In the genomic region with DNA sequence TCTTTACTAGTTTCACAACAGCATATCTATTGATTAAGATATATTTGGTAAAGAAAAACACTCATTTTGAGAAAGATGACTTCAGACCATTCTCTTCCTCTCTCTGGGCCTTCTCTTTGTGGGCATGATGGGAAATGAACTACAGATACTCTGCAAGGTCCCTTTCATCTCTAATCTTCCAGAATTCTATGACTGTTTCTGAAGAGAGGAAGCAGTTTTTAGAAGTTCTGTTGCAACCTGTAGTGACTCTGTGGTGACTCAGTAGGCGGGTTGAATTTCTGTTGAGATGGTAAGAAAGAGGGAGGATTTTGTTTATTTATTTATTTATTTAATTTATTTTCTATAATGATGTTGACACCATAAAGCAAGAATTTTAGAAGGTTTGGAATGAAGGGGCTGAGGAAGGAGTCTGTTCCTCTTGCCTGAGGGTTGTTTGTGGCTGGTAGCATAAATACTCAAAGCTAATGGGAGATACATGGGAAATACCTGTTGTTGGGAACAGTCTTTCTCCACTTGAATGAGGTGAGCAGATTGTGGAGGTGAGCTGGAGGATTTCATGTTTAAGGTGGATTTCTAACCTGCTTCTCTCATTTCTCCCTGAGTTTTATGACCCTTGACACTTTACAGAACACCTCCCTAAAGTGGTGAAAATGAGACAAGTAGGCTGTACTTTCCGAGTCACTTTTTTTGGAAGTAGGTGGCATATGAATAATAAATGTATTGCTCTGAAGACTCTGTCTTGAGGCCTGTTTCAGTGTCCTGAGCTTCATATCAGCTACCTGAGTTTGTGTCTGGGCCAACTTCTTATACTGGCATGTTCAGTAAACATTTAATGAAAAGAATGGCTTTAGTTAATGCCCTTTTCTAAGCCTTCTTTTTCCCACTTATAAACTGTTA, we compare ENCODE assay signal across 10 cellular contexts. TPM values are rescaled to one million over a fixed set of nuclear protein-coding genes. Genes with fewer than 3 reads are reported as not detected.
DNase-seq lines count a peak whose midpoint lies in the region; ATAC-seq, FAIRE-seq and TF ChIP-seq lines count a peak whose summit lies in the region.
"Had no signal": no experiment of that assay in that cellular context is flagged by ENCODE, and none has a peak within 500 bp of the region (broad histone marks: within the 10 kb centered on the region; RNA-seq: fewer than 3 reads in every experiment).

No MANE protein-coding gene starts in this region.

- H3K27ac Mint-ChIP-seq in chondrocyte (ENCODE audit: unreplicated experiment) (no peak overlapping the region), GM23338 (no peak overlapping the region)

- H3K4me3 ChIP-seq in SK-N-SH (ENCODE audit: low read depth in 2 of 2, low read length in 1 of 2) = no peak overlapping the region
- no peak overlapping the region for H3K4me3 ChIP-seq in K562
- H3K4me3 ChIP-seq in GM23338 = no peak overlapping the region
- H3K4me3 ChIP-seq: SK-N-MC had no signal

- DNase-seq in SK-N-SH (no peak), RCC 7860 (ENCODE audit: low spot score) (peak; percentile 16), K562 (ENCODE audit: extremely low read depth in 1 of 4, low spot score in 3 of 4) (no peak), chondrocyte (ENCODE audit: low spot score) (no peak), GM23338 (ENCODE audit: low spot score) (no peak), retina (no peak)
- DNase-seq in stimulated activated CD4-positive, alpha-beta T cell treated with anti-CD3 and anti-CD28 coated beads, Interleukin-4, amount 100 ng/mL, for 1 hour = peak; percentile 13

- H3K27me3 Mint-ChIP-seq in chondrocyte (ENCODE audit: low read depth) (no peaks in the 10 kb centered on the region), GM23338 (ENCODE audit: insufficient read depth, low read depth, poor library complexity) (no peaks in the 10 kb centered on the region)

- H3K27ac ChIP-seq in SK-N-SH (ENCODE audit: low read depth in 2 of 2, low read length in 1 of 2) (no peak overlapping the region), K562 (ENCODE audit: extremely low read depth, low read depth, low read length) (peak overlapping the region; percentile 17; the same call in 1 of the 3 replicates), GM23338 (ENCODE audit: low read depth) (no peak overlapping the region)
- H3K27ac ChIP-seq: SK-N-MC had no signal

- CTCF ChIA-PET in SK-N-SH (lab: Yijun Ruan, JAX) (interaction anchor here (0.5 to 1.6 kb wide), 2 partner anchors 15 to 58 kb away, joined by 3 to 4 read pairs; a partner anchor contains a TSS), K562 (lab: Yijun Ruan, JAX; ENCODE audit: low intra/inter-chr PET ratio) (no interaction called here)

- H3F3A ChIP-seq in SK-N-SH (replicated peaks; ENCODE audit: insufficient read depth) (no peaks in the 10 kb centered on the region), GM23338 (replicated peaks; ENCODE audit: low read depth) (no peaks in the 10 kb centered on the region)

- intact Hi-C loops in K562 (cut with micrococcal nuclease) = no loop called here

- no peak overlapping the region for H3K9ac ChIP-seq in SK-N-SH
- H3K9ac ChIP-seq in K562 (ENCODE audit: insufficient read depth in 1 of 2, low read depth in 2 of 2, low read length in 2 of 2) = no peak overlapping the region

- H3K36me3 ChIP-seq in SK-N-SH (replicated peaks in 1 of 2; ENCODE audit: control insufficient read depth in 1 of 2, insufficient read depth in 2 of 2, low read length in 1 of 2) (peaks cover 0 to 12% of the 10 kb centered on the region in 2 experiments), K562 (ENCODE audit: control insufficient read depth, insufficient read depth, low read length) (peaks cover 54% of the 10 kb centered on the region), GM23338 (ENCODE audit: insufficient read depth) (0 out of 2 replicates have a peak, but pooled peaks cover 3% of the 10 kb centered on the region)

- H3K9me3 Mint-ChIP-seq in chondrocyte (ENCODE audit: low read depth) = peaks cover 4% of the 10 kb centered on the region
- H3K9me3 Mint-ChIP-seq in GM23338 = no peaks in the 10 kb centered on the region

- H3K4me2 ChIP-seq in SK-N-SH (no peak overlapping the region), K562 (ENCODE audit: insufficient read depth, low read length) (no peak overlapping the region), GM23338 (no peak overlapping the region)

- H3K4me1 ChIP-seq in SK-N-SH (ENCODE audit: control insufficient read depth in 1 of 2, insufficient read depth in 2 of 2, low read depth in 1 of 2, low read length in 1 of 2) (peaks cover 3 to 4% of the 10 kb centered on the region in 2 experiments; a peak in 3 of 4 replicates), K562 (replicated peaks in 1 of 2; ENCODE audit: control insufficient read depth in 2 of 2, insufficient read depth in 2 of 2, low read length in 2 of 2) (peaks cover 5 to 28% of the 10 kb centered on the region in 2 experiments; a peak in 4 of 5 replicates), GM23338 (ENCODE audit: insufficient read depth) (no peaks in the 10 kb centered on the region)

- no peaks in the 10 kb centered on the region for H3K9me2 ChIP-seq in SK-N-SH
- H3K9me2 ChIP-seq in GM23338 (ENCODE audit: insufficient read depth) = no peaks in the 10 kb centered on the region

- no peak for TF ChIP-seq EP300 in SK-N-SH (IDR thresholded peaks at IDR 0.05; ENCODE audit: borderline replicate concordance in 1 of 2, low read depth in 1 of 2, low read length in 1 of 2)
- TF ChIP-seq EP300 in K562 (IDR thresholded peaks at IDR 0.05; ENCODE audit: low read length) = no peak

- H3K9me1 ChIP-seq in K562 (ENCODE audit: control insufficient read depth, insufficient read depth, low read length) = no peaks in the 10 kb centered on the region

- H3K4me3 Mint-ChIP-seq in chondrocyte (ENCODE audit: unreplicated experiment) (no peak overlapping the region), GM23338 (no peak overlapping the region)

- H3K4me1 Mint-ChIP-seq in chondrocyte (ENCODE audit: low read depth) (peaks cover 13% of the 10 kb centered on the region), GM23338 (no peaks in the 10 kb centered on the region)

- POLR2A ChIA-PET in SK-N-SH (lab: Yijun Ruan, JAX) (no interaction called here), K562 (lab: Yijun Ruan, JAX) (interaction anchor here (0.5 to 0.7 kb wide), 2 partner anchors 26 to 529 kb away, joined by 3 read pairs; no protein-coding TSS in a partner anchor)

- no TSS peak for BruUV-seq in K562 (replicated peaks; lab: Mats Ljungman, UMichigan)

- H4K20me1 ChIP-seq in SK-N-SH (ENCODE audit: insufficient read depth) (no peaks in the 10 kb centered on the region), K562 (replicated peaks; ENCODE audit: control insufficient read depth, insufficient read depth, low read length) (no peaks in the 10 kb centered on the region), GM23338 (replicated peaks; ENCODE audit: insufficient read depth) (no peaks in the 10 kb centered on the region; the same call in 1 of the 2 replicates)

- TF ChIP-seq RAD21 in SK-N-SH (IDR thresholded peaks at IDR 0.05; ENCODE audit: low read length) (no peak), K562 (CRISPR knock-in tag; conservative IDR thresholded peaks at IDR 0.05 in 1 of 2, IDR thresholded peaks at IDR 0.05 in 1 of 2) (no peak)

- FAIRE-seq in RCC 7860 (lab: Jason Lieb, UNC) = no peak
- no peak for FAIRE-seq in K562 (lab: Jason Lieb, UNC)
- FAIRE-seq: A204.1 had no signal

- no peak for TF ChIP-seq POLR2A in K562 (conservative IDR thresholded peaks at IDR 0.05)

- 88% methylated on average over 2 of the region's 2 CpGs for WGBS in SK-N-SH (ENCODE audit: low lambda C conversion rate)
- 76% methylated on average over 2 of the region's 2 CpGs for WGBS in K562 (ENCODE audit: insufficient coverage, low coverage, missing lambda C conversion rate)

- no peaks in the 10 kb centered on the region for H3K9me3 ChIP-seq in SK-N-SH
- H3K9me3 ChIP-seq in K562 (replicated peaks; ENCODE audit: control insufficient read depth, insufficient read depth, low read depth, low read length) = peaks cover 12% of the 10 kb centered on the region

- no peak for TF ChIP-seq CTCF in SK-N-SH (IDR thresholded peaks at IDR 0.05)
- no peak for TF ChIP-seq CTCF in K562 (IDR thresholded peaks at IDR 0.05 in 2 of 3, conservative IDR thresholded peaks at IDR 0.05 in 1 of 3; ENCODE audit: insufficient read depth in 2 of 3, low read depth in 1 of 3, low read length in 3 of 3)
- TF ChIP-seq CTCF in chondrocyte (IDR thresholded peaks at IDR 0.05) = no peak
- no peak for TF ChIP-seq CTCF in GM23338 (conservative IDR thresholded peaks at IDR 0.05; ENCODE audit: low read depth in 2 of 2)

- no peaks in the 10 kb centered on the region for H3K27me3 ChIP-seq in SK-N-SH (ENCODE audit: insufficient read depth)
- H3K27me3 ChIP-seq in K562 (ENCODE audit: control insufficient read depth in 2 of 2, insufficient read depth in 2 of 2, low read length in 2 of 2) = no peaks in the 10 kb centered on the region
- no peaks in the 10 kb centered on the region for H3K27me3 ChIP-seq in GM23338 (ENCODE audit: insufficient read depth)

- ATAC-seq in SK-N-SH treated with all-trans-retinoic acid at 6 μM for 48 hours (no peak), K562 (no peak; the same call in 2 of the 3 replicates), GM23338 (no peak)

- H2AFZ ChIP-seq in SK-N-SH (ENCODE audit: low read depth) (no peak overlapping the region), K562 (ENCODE audit: low read depth, low read length) (no peak overlapping the region), GM23338 (no peak overlapping the region)

- H3K79me2 ChIP-seq in SK-N-SH (ENCODE audit: insufficient read depth) (no peaks in the 10 kb centered on the region), K562 (ENCODE audit: control insufficient read depth, insufficient read depth, low read length) (peaks cover 48% of the 10 kb centered on the region; the same call in 2 of the 3 replicates), GM23338 (replicated peaks; ENCODE audit: insufficient read depth) (no peaks in the 10 kb centered on the region; the same call in 1 of the 2 replicates)

- H3K36me3 Mint-ChIP-seq in chondrocyte (ENCODE audit: low read depth) (peaks cover 16% of the 10 kb centered on the region), GM23338 (ENCODE audit: low read depth) (no peaks in the 10 kb centered on the region)

- in situ Hi-C loops in K562 (cut with MboI) = no loop called here

RNA-seq across cellular contexts. Expression of a gene that starts 15.0 kb away (rescaled TPM):
- 25.5 and 31.4 TPM in 2 replicates for polyA plus RNA-seq in SK-N-SH (2012; rRNA removed)
- 14.4 and 20.7 TPM in 2 replicates for polyA plus RNA-seq in SK-N-SH (2012; cell fraction: cytosol; rRNA removed)
- polyA plus RNA-seq in SK-N-SH (2012; cell fraction: nucleus; rRNA removed) = 66.5 and 75.8 TPM in 2 replicates
- 516 and 596 TPM in 2 replicates for total RNA-seq in K562 (2011; cell fraction: chromatin; rRNA removed; ENCODE audit: low replicate concordance)
- total RNA-seq in K562 (2011; cell fraction: nucleolus; rRNA removed) = 361 and 396 TPM in 2 replicates
- total RNA-seq in K562 (2011; cell fraction: nucleoplasm; rRNA removed) = 372 and 398 TPM in 2 replicates
- 94.3 and 97.9 TPM in 2 replicates for total RNA-seq in K562 (2014; rRNA removed)
- 49.5 and 52.9 TPM in 2 replicates for total RNA-seq in K562 (2014; rRNA removed; fragmentation: Illumina TruSeq; extraction: Trizol)
- total RNA-seq in K562 (2015; rRNA removed; fragmentation: Illumina TruSeq; extraction: Trizol) = 43.7 and 48.6 TPM in 2 replicates
- total RNA-seq in K562 (2021) = 64.0 and 66.2 TPM in 2 replicates
- polyA plus RNA-seq in K562 (2011; rRNA removed) = 246 and 419 TPM in 2 replicates
- polyA plus RNA-seq in K562 (2011; cell fraction: cytosol; rRNA removed) = 192 and 432 TPM in 2 replicates
- 526 and 978 TPM in 2 replicates for polyA plus RNA-seq in K562 (2011; cell fraction: nucleus; rRNA removed)
- 73.5 and 75.8 TPM in 2 replicates for polyA plus RNA-seq in K562 (2012)
- 64.0 and 77.6 TPM in 2 replicates for polyA plus RNA-seq in K562 (2014; fragmentation: Illumina TruSeq; extraction: Trizol)
- 10 to 100 TPM; 21.9 to 26.5 TPM for polyA plus RNA-seq in K562 (2014; fragmentation: Nextera tagmentation; extraction: Ambion mirVana)
- 78.4 and 81.5 TPM in 2 replicates for polyA plus RNA-seq in K562 (2014; rRNA removed)
- polyA minus RNA-seq in K562 (2011; rRNA and poly(A)+ RNA removed) = 306 and 390 TPM in 2 replicates
- 144 and 252 TPM in 2 replicates for polyA minus RNA-seq in K562 (2011; cell fraction: cytosol; rRNA and poly(A)+ RNA removed)
- 250 and 495 TPM in 2 replicates for polyA minus RNA-seq in K562 (2011; cell fraction: nucleus; rRNA and poly(A)+ RNA removed)
- 20.5 to 34.8 TPM (median 31.8 TPM) in 3 replicates for total RNA-seq in chondrocyte
- 43.4 and 49.3 TPM in 2 replicates for total RNA-seq in GM23338 (2014; rRNA removed; shearing (Covaris generic))
- 26.1 and 26.8 TPM in 2 replicates for polyA plus RNA-seq in GM23338 (2016; fragmentation: Nextera tagmentation; extraction: Ambion mirVana)

RNA-seq across cellular contexts. Expression of a gene that starts 18.8 kb away (rescaled TPM):
- 22.5 and 25.5 TPM in 2 replicates for polyA plus RNA-seq in SK-N-SH (2012; rRNA removed)
- 6.0 and 10.1 TPM in 2 replicates for polyA plus RNA-seq in SK-N-SH (2012; cell fraction: cytosol; rRNA removed)
- polyA plus RNA-seq in SK-N-SH (2012; cell fraction: nucleus; rRNA removed) = 105 TPM in 2 replicates
- 30.9 and 86.1 TPM in 2 replicates for total RNA-seq in K562 (2011; cell fraction: chromatin; rRNA removed; ENCODE audit: low replicate concordance)
- 84.9 and 89.9 TPM in 2 replicates for total RNA-seq in K562 (2011; cell fraction: nucleolus; rRNA removed)
- total RNA-seq in K562 (2011; cell fraction: nucleoplasm; rRNA removed) = 45.7 and 51.5 TPM in 2 replicates
- total RNA-seq in K562 (2014; rRNA removed) = 5.9 and 8.7 TPM in 2 replicates
- total RNA-seq in K562 (2014; rRNA removed; fragmentation: Illumina TruSeq; extraction: Trizol) = 1.9 and 2.9 TPM in 2 replicates
- total RNA-seq in K562 (2015; rRNA removed; fragmentation: Illumina TruSeq; extraction: Trizol) = 3.1 and 3.3 TPM in 2 replicates
- total RNA-seq in K562 (2021) = 16.4 and 18.3 TPM in 2 replicates
- polyA plus RNA-seq in K562 (2011; rRNA removed) = 11.4 and 22.1 TPM in 2 replicates
- 14.2 and 19.5 TPM in 2 replicates for polyA plus RNA-seq in K562 (2011; cell fraction: cytosol; rRNA removed)
- 77.0 and 120 TPM in 2 replicates for polyA plus RNA-seq in K562 (2011; cell fraction: nucleus; rRNA removed)
- polyA plus RNA-seq in K562 (2012) = 13.0 and 26.9 TPM in 2 replicates
- polyA plus RNA-seq in K562 (2014; fragmentation: Illumina TruSeq; extraction: Trizol) = 8.4 and 9.8 TPM in 2 replicates
- polyA plus RNA-seq in K562 (2014; fragmentation: Nextera tagmentation; extraction: Ambion mirVana) = under 1 TPM; 0.04 to 0.07 TPM
- polyA plus RNA-seq in K562 (2014; rRNA removed) = 17.3 and 21.6 TPM in 2 replicates
- 3.9 and 5.2 TPM in 2 replicates for polyA minus RNA-seq in K562 (2011; rRNA and poly(A)+ RNA removed)
- 8.5 and 14.2 TPM in 2 replicates for polyA minus RNA-seq in K562 (2011; cell fraction: cytosol; rRNA and poly(A)+ RNA removed)
- polyA minus RNA-seq in K562 (2011; cell fraction: nucleus; rRNA and poly(A)+ RNA removed) = 35.8 and 38.2 TPM in 2 replicates
- total RNA-seq in chondrocyte = 10.4 to 23.9 TPM (median 23.7 TPM) in 3 replicates
- total RNA-seq in GM23338 (2014; rRNA removed; shearing (Covaris generic)) = 23.6 and 24.9 TPM in 2 replicates
- polyA plus RNA-seq in GM23338 (2016; fragmentation: Nextera tagmentation; extraction: Ambion mirVana) = 19.0 and 24.6 TPM in 2 replicates

Comparison
In these comparisons a context has a peak if more than half of its experiments do, and no peak if none do; other contexts are left out.
1. DNase-seq: peak in RCC 7860 (single experiment) and stimulated activated CD4-positive, alpha-beta T cell treated with anti-CD3 and anti-CD28 coated beads, Interleukin-4, amount 100 ng/mL, for 1 hour (single experiment); none in SK-N-SH (single experiment), K562 (0 of 4), chondrocyte (single experiment), GM23338 (single experiment) and retina (single experiment).